Comparison of ENCODE assay signal across 8 cellular contexts in the genomic region with DNA sequence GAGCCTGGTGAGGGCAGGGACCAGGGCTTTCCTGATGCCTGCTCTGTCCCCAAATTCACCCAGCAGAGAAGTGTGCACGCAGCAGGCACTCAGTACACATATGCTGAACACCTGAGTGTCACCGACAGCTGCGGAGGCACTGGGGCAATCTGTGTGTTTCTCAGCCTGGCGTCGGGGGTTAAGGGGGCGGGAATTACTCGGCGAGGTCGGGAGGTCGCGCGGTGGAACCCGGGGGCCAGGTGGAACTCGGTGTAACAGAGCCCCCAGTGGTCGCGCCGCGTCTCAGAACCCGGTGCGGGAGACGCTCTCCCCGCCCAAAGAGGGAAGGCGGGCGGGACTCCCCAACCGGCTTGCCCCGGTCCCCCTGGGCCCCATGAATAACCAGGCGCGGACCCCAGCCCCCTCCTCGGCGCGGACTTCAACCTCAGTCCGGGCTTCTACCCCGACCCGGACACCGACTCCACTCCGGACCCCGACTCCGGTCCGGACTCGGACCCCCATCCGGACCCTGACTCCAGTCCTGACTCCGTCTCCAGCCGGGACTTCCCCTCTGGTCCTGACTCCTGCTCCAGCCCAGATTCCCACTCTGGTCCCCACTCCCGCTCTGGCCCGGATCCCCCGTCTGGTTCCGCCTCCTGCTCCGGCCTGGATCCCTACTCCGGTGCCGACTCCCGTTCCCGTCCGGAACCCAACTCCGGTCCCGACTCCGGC. TPM values are rescaled to one million over a fixed set of nuclear protein-coding genes. Genes with fewer than 3 reads are reported as not detected.
A peak's percentile ranks its signal among the peaks of the same experiment; 100 is the strongest.
DNase-seq lines count a peak whose midpoint lies in the region; ATAC-seq and TF ChIP-seq lines count a peak whose summit lies in the region.

A gene with protein sequence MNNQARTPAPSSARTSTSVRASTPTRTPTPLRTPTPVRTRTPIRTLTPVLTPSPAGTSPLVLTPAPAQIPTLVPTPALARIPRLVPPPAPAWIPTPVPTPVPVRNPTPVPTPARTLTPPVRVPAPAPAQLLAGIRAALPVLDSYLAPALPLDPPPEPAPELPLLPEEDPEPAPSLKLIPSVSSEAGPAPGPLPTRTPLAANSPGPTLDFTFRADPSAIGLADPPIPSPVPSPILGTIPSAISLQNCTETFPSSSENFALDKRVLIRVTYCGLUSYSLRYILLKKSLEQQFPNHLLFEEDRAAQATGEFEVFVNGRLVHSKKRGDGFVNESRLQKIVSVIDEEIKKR (plus strand): TSS at position 300 of the 711 bp plus-strand sequence. CDS start 74 bp downstream, at position 374.

- peaks cover 17% of the 10 kb centered on the region for H3K4me1 Mint-ChIP-seq in osteocyte (ENCODE audit: unreplicated experiment)

- no peak within 1 kb of the TSS for H3K27ac Mint-ChIP-seq in osteocyte (ENCODE audit: unreplicated experiment)

- peak within 1 kb of the TSS; percentile 65 for H3K4me3 Mint-ChIP-seq in osteocyte (ENCODE audit: unreplicated experiment)

- no peak for ATAC-seq in GM19324 (IDR thresholded peaks at IDR 0.05; ENCODE audit: low FRiP score, unreplicated experiment)
- no peak for ATAC-seq in foreskin keratinocyte
- ATAC-seq in GM18867 (IDR thresholded peaks at IDR 0.05; ENCODE audit: unreplicated experiment), result no peak

- no peaks in the 10 kb centered on the region for H3K9me3 Mint-ChIP-seq in osteocyte (ENCODE audit: unreplicated experiment)

- TF ChIP-seq CTCF in osteocyte (IDR thresholded peaks at IDR 0.05) (no peak), foreskin keratinocyte (conservative IDR thresholded peaks at IDR 0.05) (no peak)

- H3K27me3 Mint-ChIP-seq in osteocyte (ENCODE audit: unreplicated experiment), result peaks cover 53% of the 10 kb centered on the region

- 0% methylated on average over 56 of the region's 56 CpGs for WGBS in ectodermal cell, 2 experiments

- H3K27ac ChIP-seq in ectodermal cell (ENCODE audit: insufficient read depth, low read depth, low read length, poor library complexity, severe bottlenecking) (no peak within 1 kb of the TSS), foreskin keratinocyte (no peak within 1 kb of the TSS)

- H3K27me3 ChIP-seq in ectodermal cell (ENCODE audit: control insufficient read depth, insufficient read depth, low read length, poor library complexity, severe bottlenecking), result peaks cover 45% of the 10 kb centered on the region
- peaks cover 66% of the 10 kb centered on the region for H3K27me3 ChIP-seq in foreskin keratinocyte

- peak within 1 kb of the TSS; percentile 76 for H3K4me3 ChIP-seq in ectodermal cell (ENCODE audit: insufficient read depth, low read depth, low read length)

- H3K9me3 ChIP-seq in ectodermal cell (ENCODE audit: control insufficient read depth, low read length), result no peaks in the 10 kb centered on the region

- DNase-seq in COLO668 (lab: John Stamatoyannopoulos, UW; ENCODE audit: unreplicated experiment), result peak; percentile 16
- DNase-seq in NCI-H524 (lab: John Stamatoyannopoulos, UW), result peak; percentile 64 to 78
- DNase-seq in osteocyte (ENCODE audit: extremely low spot score, unreplicated experiment), result no peak
- DNase-seq in NCI-H2081 treated with DMSO at 0.1 percent for 48 hours (lab: John Stamatoyannopoulos, UW), result no peak
- DNase-seq in foreskin keratinocyte, result no peak

- H3K4me1 ChIP-seq in ectodermal cell (ENCODE audit: control insufficient read depth, insufficient read depth, low read length), result peaks cover 6% of the 10 kb centered on the region
- H3K4me1 ChIP-seq in foreskin keratinocyte, result no peaks in the 10 kb centered on the region

- H3K36me3 ChIP-seq in ectodermal cell (ENCODE audit: control insufficient read depth, insufficient read depth, low read length), result no peaks in the 10 kb centered on the region

- no peaks in the 10 kb centered on the region for H3K36me3 Mint-ChIP-seq in osteocyte (ENCODE audit: unreplicated experiment)

RNA-seq across cellular contexts. Expression of the gene that starts here (rescaled TPM):
- 3.5 TPM for polyA plus RNA-seq in ectodermal cell (2013, experiment 1 of 4)
- polyA plus RNA-seq in ectodermal cell (2013, experiment 2 of 4), result 4.1 TPM
- polyA plus RNA-seq in ectodermal cell (2013, experiment 3 of 4), result 4.1 TPM
- polyA plus RNA-seq in ectodermal cell (2013, experiment 4 of 4), result 3.2 TPM
- total RNA-seq in osteocyte (not detected in 2 replicates), foreskin keratinocyte (not detected in 2 replicates)
- polyA plus RNA-seq in foreskin keratinocyte, result not detected in 2 replicates

Comparison
In these comparisons a context has a peak if more than half of its experiments do, and no peak if none do; other contexts are left out.
1. DNase-seq: peak in COLO668 (single experiment) and NCI-H524 (2 of 2); none in osteocyte (single experiment), NCI-H2081 treated with DMSO at 0.1 percent for 48 hours (single experiment) and foreskin keratinocyte (0 of 2).